In the genomic region with DNA sequence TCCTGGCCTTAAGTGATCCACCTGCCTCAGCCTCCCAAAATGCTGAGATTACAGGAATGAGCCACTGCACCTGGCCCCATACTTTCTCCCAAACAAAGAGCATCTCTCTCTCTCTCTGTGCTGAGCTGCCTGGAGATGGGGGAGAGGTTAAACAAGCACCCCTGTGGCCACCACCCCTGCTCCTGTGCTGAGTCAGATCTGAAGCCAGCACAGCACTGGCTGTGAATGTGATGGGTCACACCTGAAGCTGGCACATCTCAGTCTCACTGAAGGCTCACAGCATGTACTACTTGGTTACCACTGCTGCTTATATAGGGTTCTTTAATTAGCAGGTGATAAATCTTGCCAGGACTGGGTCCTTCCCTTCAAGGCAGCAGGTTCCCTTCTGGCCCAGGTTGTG, we compare ENCODE assay signal across 31 cellular contexts. TPM values are rescaled to one million over a fixed set of nuclear protein-coding genes. Genes with fewer than 3 reads are reported as not detected.
DNase-seq lines count a peak whose midpoint lies in the region; ATAC-seq and TF ChIP-seq lines count a peak whose summit lies in the region.
"Had no signal": no experiment of that assay in that cellular context is flagged by ENCODE, and none has a peak within 500 bp of the region (broad histone marks: within the 10 kb centered on the region; RNA-seq: fewer than 3 reads in every experiment).

No MANE protein-coding gene starts in this region.

- peaks cover 3 to 6% of the 10 kb centered on the region in 2 donors for H3K9me3 ChIP-seq in neuronal stem cell (replicated peaks in 1 of 2; ENCODE audit: control insufficient read depth in 2 of 2, insufficient read depth in 1 of 2, low read depth in 1 of 2, low read length in 2 of 2)
- H3K9me3 ChIP-seq in body of pancreas, result no peaks in the 10 kb centered on the region
- H3K9me3 ChIP-seq: neutrophil, vagina had no signal

- no peak overlapping the region for H3K4me3 ChIP-seq in neuronal stem cell (ENCODE audit: low read length in 2 of 2)
- H3K4me3 ChIP-seq in body of pancreas, result no peak overlapping the region
- H3K4me3 ChIP-seq: esophagus muscularis mucosa, MG63, vagina had no signal

- H3K36me3 ChIP-seq in neuronal stem cell (replicated peaks in 1 of 2; ENCODE audit: control insufficient read depth in 2 of 2, insufficient read depth in 2 of 2, low read length in 2 of 2), result no peaks in the 10 kb centered on the region
- H3K36me3 ChIP-seq in body of pancreas (replicated peaks in 1 of 2; ENCODE audit: insufficient read depth in 1 of 2, low read depth in 2 of 2), result no peaks in the 10 kb centered on the region
- H3K36me3 ChIP-seq: esophagus muscularis mucosa, MG63, neutrophil, vagina had no signal

- H3K4ac ChIP-seq in neuronal stem cell (ENCODE audit: low read length), result no peak overlapping the region

- peak; percentile 42 for ATAC-seq in GM18909 (IDR thresholded peaks at IDR 0.05; ENCODE audit: poor library complexity, unreplicated experiment)
- ATAC-seq in body of pancreas, result no peak
- ATAC-seq: activated CD4-positive, CD25-positive, alpha-beta regulatory T cell treated with anti-CD3 and anti-CD28 coated beads, Interleukin-2, amount 50 U/mL, for 24 hours; activated naive CD4-positive, alpha-beta T cell treated with anti-CD3 and anti-CD28 coated beads, Interleukin-2, amount 50 U/mL, for 72 hours; sciatic nerve had no signal

- no peak overlapping the region for H2BK12ac ChIP-seq in neuronal stem cell (ENCODE audit: low read length)

- H3K23ac ChIP-seq in neuronal stem cell (ENCODE audit: low read depth, low read length, poor library complexity), result no peak overlapping the region

- no peak overlapping the region for H3K14ac ChIP-seq in neuronal stem cell (ENCODE audit: low read length)

- H4K8ac ChIP-seq in neuronal stem cell (ENCODE audit: low read depth, low read length), result peak overlapping the region; percentile 70

- no peak overlapping the region for H2AFZ ChIP-seq in neuronal stem cell (ENCODE audit: low read length)

- no peak overlapping the region for H3K18ac ChIP-seq in neuronal stem cell (ENCODE audit: low read length)

- H2BK120ac ChIP-seq in neuronal stem cell (ENCODE audit: low read depth, low read length), result no peak overlapping the region

- no peaks in the 10 kb centered on the region for H3K79me1 ChIP-seq in neuronal stem cell (ENCODE audit: low read depth, low read length)

- peaks cover 22% of the 10 kb centered on the region for H3K9me3 Mint-ChIP-seq in activated CD4-positive, alpha-beta T cell treated with anti-CD3 and anti-CD28 coated beads, Interleukin-2, amount 10 ng/mL, durations not matched to agents 24 days and 14 days
- H3K9me3 Mint-ChIP-seq in activated CD4-positive, alpha-beta memory T cell treated with anti-CD3 and anti-CD28 coated beads, Interleukin-2, amount 10 ng/mL, durations not matched to agents 7 days and 5 days, result peaks cover 13% of the 10 kb centered on the region

- intact Hi-C loops in activated CD4-positive, alpha-beta T cell treated with anti-CD3 and anti-CD28 coated beads, Interleukin-2, amount 10 ng/mL, durations not matched to agents 24 days and 14 days (cut with micrococcal nuclease), result loop anchor here (10.0 kb wide), 1 partner anchor 1192 kb away; a partner anchor contains a TSS
- intact Hi-C loops in body of pancreas (cut with DNase I), result no loop called here

- peaks cover 10% of the 10 kb centered on the region for H3K36me3 Mint-ChIP-seq in activated CD4-positive, alpha-beta T cell treated with anti-CD3 and anti-CD28 coated beads, Interleukin-2, amount 10 ng/mL, durations not matched to agents 24 days and 14 days (ENCODE audit: low read depth)
- H3K36me3 Mint-ChIP-seq in activated CD4-positive, alpha-beta memory T cell treated with anti-CD3 and anti-CD28 coated beads, Interleukin-2, amount 10 ng/mL, durations not matched to agents 7 days and 5 days (ENCODE audit: low read depth), result peaks cover 23% of the 10 kb centered on the region

- no peak for TF ChIP-seq CTCF in body of pancreas (IDR thresholded peaks at IDR 0.05)

- peak; percentile 57 for DNase-seq in activated CD4-positive, alpha-beta T cell treated with anti-CD3 and anti-CD28 coated beads, Interleukin-2, amount 10 ng/mL, durations not matched to agents 24 days and 14 days
- no peak for DNase-seq in activated CD4-positive, alpha-beta T cell treated with anti-CD3 and anti-CD28 coated beads, Interleukin-2, amount 50 U/mL, for 4 hours
- DNase-seq in activated CD4-positive, alpha-beta memory T cell treated with anti-CD3 and anti-CD28 coated beads, Interleukin-2, amount 10 ng/mL, durations not matched to agents 7 days and 5 days, result peak; percentile 23
- DNase-seq in neuronal stem cell (ENCODE audit: low spot score), result no peak
- no peak for DNase-seq in body of pancreas
- no peak for DNase-seq in SK-N-DZ (ENCODE audit: low spot score)
- DNase-seq in EL, result no peak
- DNase-seq: anterior cingulate cortex; caudate nucleus; CD4-positive, alpha-beta T cell; cortex of kidney; foreskin melanocyte; H7; MG63; NCI-H2029; NCI-H226; NCI-H774; SK-N-SH; stimulated activated CD4-positive, alpha-beta T cell treated with anti-CD3 and anti-CD28 coated beads, Interleukin-12 subunit alpha, Interleukin-12 subunit beta, amount 100 ng/mL, for 4 hours; stimulated activated CD4-positive, alpha-beta T cell treated with anti-CD3 and anti-CD28 coated beads, Interleukin-4, amount 100 ng/mL, for 4 hours; stimulated activated naive CD4-positive, alpha-beta T cell had no signal

- H3K4me1 Mint-ChIP-seq in activated CD4-positive, alpha-beta T cell treated with anti-CD3 and anti-CD28 coated beads, Interleukin-2, amount 10 ng/mL, durations not matched to agents 24 days and 14 days, result peaks cover 13% of the 10 kb centered on the region
- H3K4me1 Mint-ChIP-seq in activated CD4-positive, alpha-beta memory T cell treated with anti-CD3 and anti-CD28 coated beads, Interleukin-2, amount 10 ng/mL, durations not matched to agents 7 days and 5 days, result peaks cover 25% of the 10 kb centered on the region

- H3K27ac ChIP-seq in neuronal stem cell (replicated peaks; ENCODE audit: low read length), result no peak overlapping the region
- H3K27ac ChIP-seq in body of pancreas, result no peak overlapping the region
- H3K27ac ChIP-seq: esophagus muscularis mucosa, neutrophil, vagina had no signal

- H3K4me1 ChIP-seq in neuronal stem cell (ENCODE audit: control insufficient read depth in 2 of 2, insufficient read depth in 1 of 2, low read depth in 1 of 2, low read length in 2 of 2) (peaks cover 9 to 14% of the 10 kb centered on the region in 2 donors), body of pancreas (peaks cover 20% of the 10 kb centered on the region)

- no peak overlapping the region for H3K4me2 ChIP-seq in neuronal stem cell (ENCODE audit: insufficient read depth, low read length, poor library complexity, severe bottlenecking)
- H3K4me2 ChIP-seq: SK-N-SH had no signal

- H3K27me3 ChIP-seq in neuronal stem cell (ENCODE audit: control insufficient read depth in 3 of 3, insufficient read depth in 3 of 3, low read depth in 1 of 3, low read length in 3 of 3) (no peaks in the 10 kb centered on the region), body of pancreas (no peaks in the 10 kb centered on the region)
- H3K27me3 ChIP-seq: esophagus muscularis mucosa, MG63, neutrophil, vagina had no signal

- no peaks in the 10 kb centered on the region for H3K27me3 Mint-ChIP-seq in activated CD4-positive, alpha-beta T cell treated with anti-CD3 and anti-CD28 coated beads, Interleukin-2, amount 10 ng/mL, durations not matched to agents 24 days and 14 days
- no peaks in the 10 kb centered on the region for H3K27me3 Mint-ChIP-seq in activated CD4-positive, alpha-beta memory T cell treated with anti-CD3 and anti-CD28 coated beads, Interleukin-2, amount 10 ng/mL, durations not matched to agents 7 days and 5 days
- H3K27me3 Mint-ChIP-seq: CD4-positive, alpha-beta T cell; memory B cell; progenitor cell of endocrine pancreas had no signal

- H2BK5ac ChIP-seq in neuronal stem cell (ENCODE audit: low read length), result no peak overlapping the region

- peak overlapping the region; percentile 66 for H2AK5ac ChIP-seq in neuronal stem cell (ENCODE audit: low read depth, low read length)

- TF ChIP-seq POLR2A in body of pancreas (IDR thresholded peaks at IDR 0.05), result no peak

- no peak overlapping the region for H3K4me3 Mint-ChIP-seq in activated CD4-positive, alpha-beta T cell treated with anti-CD3 and anti-CD28 coated beads, Interleukin-2, amount 10 ng/mL, durations not matched to agents 24 days and 14 days
- no peak overlapping the region for H3K4me3 Mint-ChIP-seq in activated CD4-positive, alpha-beta memory T cell treated with anti-CD3 and anti-CD28 coated beads, Interleukin-2, amount 10 ng/mL, durations not matched to agents 7 days and 5 days
- H3K4me3 Mint-ChIP-seq: CD4-positive, alpha-beta T cell; memory B cell; T-helper 1 cell treated with Interleukin-12 subunit alpha and Interleukin-12 subunit beta and Interleukin-4 antibody, amounts not matched to agents 30 μg/mL and 1 μg/mL, for 36 hours had no signal

- no peak overlapping the region for H3K27ac Mint-ChIP-seq in activated CD4-positive, alpha-beta T cell treated with anti-CD3 and anti-CD28 coated beads, Interleukin-2, amount 10 ng/mL, durations not matched to agents 24 days and 14 days
- no peak overlapping the region for H3K27ac Mint-ChIP-seq in activated CD4-positive, alpha-beta memory T cell treated with anti-CD3 and anti-CD28 coated beads, Interleukin-2, amount 10 ng/mL, durations not matched to agents 7 days and 5 days
- H3K27ac Mint-ChIP-seq: CD4-positive, alpha-beta T cell; memory B cell; progenitor cell of endocrine pancreas had no signal

- POLR2A ChIA-PET in activated CD4-positive, alpha-beta memory T cell treated with anti-CD3 and anti-CD28 coated beads, Interleukin-2, amount 10 ng/mL, durations not matched to agents 7 days and 5 days (lab: Charles Lee), result interaction anchor here (1.4 to 1.8 kb wide), 3 partner anchors 11 to 178 kb away, joined by 3 to 8 read pairs (median 4); a partner anchor contains a TSS

- no peak overlapping the region for H3K9ac ChIP-seq in neuronal stem cell (ENCODE audit: low read depth, low read length, poor library complexity)
- H3K9ac ChIP-seq: SK-N-SH had no signal

- CTCF ChIA-PET in activated CD4-positive, alpha-beta memory T cell treated with anti-CD3 and anti-CD28 coated beads, Interleukin-2, amount 10 ng/mL, durations not matched to agents 7 days and 5 days (lab: Charles Lee), result interaction anchor here (1.0 kb wide), 1 partner anchor 50 kb away, joined by 4 read pairs; no protein-coding TSS in a partner anchor

- no peak overlapping the region for H2BK15ac ChIP-seq in neuronal stem cell (ENCODE audit: low read length)

- H4K91ac ChIP-seq in neuronal stem cell (ENCODE audit: low read depth, low read length, poor library complexity), result no peak overlapping the region

RNA-seq across cellular contexts. Expression of a gene that starts 10.8 kb away (rescaled TPM):
- total RNA-seq in activated CD4-positive, alpha-beta T cell treated with anti-CD3 and anti-CD28 coated beads, Interleukin-2, amount 10 ng/mL, durations not matched to agents 24 days and 14 days, result 55.5 and 57.7 TPM in 2 replicates
- 10 to 100 TPM; 62.8 to 64.1 TPM for total RNA-seq in activated CD4-positive, alpha-beta memory T cell treated with anti-CD3 and anti-CD28 coated beads, Interleukin-2, amount 10 ng/mL, durations not matched to agents 7 days and 5 days
- polyA plus RNA-seq in neuronal stem cell (2013, experiment 1 of 2), result 47.6 TPM
- polyA plus RNA-seq in neuronal stem cell (2013, experiment 2 of 2), result 47.9 TPM
- 10 to 100 TPM; 11.2 to 16.8 TPM for total RNA-seq in body of pancreas
- 86.8 and 89.8 TPM in 2 replicates for polyA plus RNA-seq in SK-N-DZ (2014; cell fraction: cytosol; rRNA removed)
- polyA plus RNA-seq in SK-N-DZ (2014; cell fraction: nucleus; rRNA removed), result 122 and 157 TPM in 2 replicates

Comparison
In these comparisons a context has a peak if more than half of its experiments do, and no peak if none do; other contexts are left out.
1. DNase-seq: peak in activated CD4-positive, alpha-beta T cell treated with anti-CD3 and anti-CD28 coated beads, Interleukin-2, amount 10 ng/mL, durations not matched to agents 24 days and 14 days (single experiment) and activated CD4-positive, alpha-beta memory T cell treated with anti-CD3 and anti-CD28 coated beads, Interleukin-2, amount 10 ng/mL, durations not matched to agents 7 days and 5 days (single experiment); none in activated CD4-positive, alpha-beta T cell treated with anti-CD3 and anti-CD28 coated beads, Interleukin-2, amount 50 U/mL, for 4 hours (0 of 2), neuronal stem cell (single experiment), body of pancreas (0 of 4), SK-N-DZ (single experiment) and EL (single experiment).